Comparison of ENCODE assay signal across 12 cellular contexts in the genomic region with DNA sequence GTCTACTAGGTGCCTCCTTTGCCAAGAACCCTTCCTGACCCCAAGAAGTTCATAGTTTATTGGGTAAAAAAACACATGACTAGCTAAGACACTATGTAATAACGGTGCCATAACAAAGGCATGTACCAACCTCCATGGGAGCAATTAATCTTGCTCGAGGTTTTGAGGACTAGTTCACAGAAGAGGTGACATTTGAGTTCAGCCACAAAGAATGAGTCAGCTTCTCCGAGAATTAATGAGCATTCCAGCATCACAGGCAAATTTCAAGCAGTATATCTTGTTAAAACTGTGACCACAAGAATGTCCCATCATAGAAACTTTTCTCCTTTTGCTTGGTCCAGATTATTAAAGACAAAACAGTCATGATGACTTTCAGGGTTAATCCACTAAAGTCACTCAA.
DNase-seq lines count a peak whose midpoint lies in the region; ATAC-seq and TF ChIP-seq lines count a peak whose summit lies in the region.
"Had no signal": no experiment of that assay in that cellular context is flagged by ENCODE, and none has a peak within 500 bp of the region (broad histone marks: within the 10 kb centered on the region; RNA-seq: fewer than 3 reads in every experiment).

No MANE protein-coding gene starts in this region.

- peak overlapping the region; percentile 1; the same call in 1 of the 2 replicates for H2AFZ ChIP-seq in Loucy (ENCODE audit: low read length)

- ATAC-seq in CD4-positive, alpha-beta T cell (ENCODE audit: poor library complexity): no peak
- ATAC-seq in memory B cell (ENCODE audit: low read depth): no peak
- ATAC-seq in naive thymus-derived CD8-positive, alpha-beta T cell: no peak
- ATAC-seq in GM19395 (IDR thresholded peaks at IDR 0.05; ENCODE audit: unreplicated experiment): no peak
- ATAC-seq: upper lobe of right lung had no signal

- H3K9me2 ChIP-seq in Loucy (replicated peaks; ENCODE audit: low read depth, low read length): no peaks in the 10 kb centered on the region

- peak overlapping the region; percentile 43 for H3K4me2 ChIP-seq in Loucy (ENCODE audit: low read depth, low read length, poor library complexity, severe bottlenecking)

- no peak overlapping the region for H3K9ac ChIP-seq in Loucy (ENCODE audit: low read depth, low read length, poor library complexity, severe bottlenecking)

- CTCF ChIA-PET in CD4-positive, alpha-beta T cell (lab: Charles Lee): no interaction called here

- POLR2A ChIA-PET in CD4-positive, alpha-beta T cell (lab: Charles Lee): interaction anchor here (0.6 to 2.9 kb wide), 3 partner anchors 94 to 130 kb away, joined by 3 to 12 read pairs (median 4); partner anchors contain the start of gene RAP1B
- POLR2A ChIA-PET in naive thymus-derived CD8-positive, alpha-beta T cell (lab: Charles Lee): no interaction called here

- TF ChIP-seq CTCF in CD4-positive, alpha-beta T cell (IDR thresholded peaks at IDR 0.05): no peak
- TF ChIP-seq CTCF in Loucy (conservative IDR thresholded peaks at IDR 0.05; ENCODE audit: low read length): no peak

- no peaks in the 10 kb centered on the region for H3K36me3 ChIP-seq in Loucy (ENCODE audit: insufficient read depth, low read length)
- H3K36me3 ChIP-seq: upper lobe of right lung had no signal

- H3K4me1 Mint-ChIP-seq in CD4-positive, alpha-beta T cell (ENCODE audit: low read depth): peaks cover 31% of the 10 kb centered on the region
- peaks cover 21% of the 10 kb centered on the region for H3K4me1 Mint-ChIP-seq in activated naive CD8-positive, alpha-beta T cell (ENCODE audit: low read depth)
- H3K4me1 Mint-ChIP-seq in memory B cell: peaks cover 12% of the 10 kb centered on the region
- H3K4me1 Mint-ChIP-seq in naive thymus-derived CD8-positive, alpha-beta T cell: peaks cover 0 to 17% (median 7%) of the 10 kb centered on the region in 4 donors

- peak overlapping the region; percentile 15 for H3K4me3 ChIP-seq in Loucy (ENCODE audit: low read length, poor library complexity, severe bottlenecking)
- H3K4me3 ChIP-seq: psoas muscle, upper lobe of right lung had no signal

- H3K9me3 ChIP-seq in CD4-positive, alpha-beta T cell (ENCODE audit: control insufficient read depth, low read length): no peaks in the 10 kb centered on the region
- no peaks in the 10 kb centered on the region for H3K9me3 ChIP-seq in Loucy (ENCODE audit: insufficient read depth, low read depth, low read length)
- H3K9me3 ChIP-seq: psoas muscle, upper lobe of right lung had no signal

- no peaks in the 10 kb centered on the region for H3K9me3 Mint-ChIP-seq in CD4-positive, alpha-beta T cell
- H3K9me3 Mint-ChIP-seq in activated naive CD8-positive, alpha-beta T cell (ENCODE audit: low read depth): no peaks in the 10 kb centered on the region
- H3K9me3 Mint-ChIP-seq in memory B cell: no peaks in the 10 kb centered on the region
- peaks cover 0 to 6% (median 0%) of the 10 kb centered on the region in 9 donors for H3K9me3 Mint-ChIP-seq in naive thymus-derived CD8-positive, alpha-beta T cell

- no peaks in the 10 kb centered on the region for H3K27me3 ChIP-seq in CD4-positive, alpha-beta T cell (ENCODE audit: control insufficient read depth, insufficient read depth, low read length)
- no peaks in the 10 kb centered on the region for H3K27me3 ChIP-seq in Loucy (ENCODE audit: insufficient read depth, low read length, poor library complexity, severe bottlenecking)
- H3K27me3 ChIP-seq: upper lobe of right lung had no signal

- H3K4me3 Mint-ChIP-seq in CD4-positive, alpha-beta T cell: peak overlapping the region; percentile 31
- H3K4me3 Mint-ChIP-seq in activated naive CD8-positive, alpha-beta T cell: no peak overlapping the region
- peak overlapping the region; percentile 25 for H3K4me3 Mint-ChIP-seq in memory B cell
- H3K4me3 Mint-ChIP-seq in naive thymus-derived CD8-positive, alpha-beta T cell: peak overlapping the region in 2 of 10 donors; percentile 50 to 59

- H3K27ac Mint-ChIP-seq in CD4-positive, alpha-beta T cell: no peak overlapping the region
- peak overlapping the region; percentile 61 for H3K27ac Mint-ChIP-seq in activated naive CD8-positive, alpha-beta T cell
- H3K27ac Mint-ChIP-seq in memory B cell: peak overlapping the region; percentile 28
- H3K27ac Mint-ChIP-seq in naive thymus-derived CD8-positive, alpha-beta T cell: peak overlapping the region in 1 of 10 donors; percentile 15

- no peaks in the 10 kb centered on the region for H3K27me3 Mint-ChIP-seq in CD4-positive, alpha-beta T cell
- H3K27me3 Mint-ChIP-seq in activated naive CD8-positive, alpha-beta T cell: no peaks in the 10 kb centered on the region
- peaks cover 8% of the 10 kb centered on the region for H3K27me3 Mint-ChIP-seq in memory B cell
- no peaks in the 10 kb centered on the region for H3K27me3 Mint-ChIP-seq in naive thymus-derived CD8-positive, alpha-beta T cell

- H3F3A ChIP-seq in Loucy (ENCODE audit: low read depth): no peaks in the 10 kb centered on the region

- H3K79me2 ChIP-seq in Loucy (ENCODE audit: insufficient read depth, low read length): no peaks in the 10 kb centered on the region

- intact Hi-C loops in CD4-positive, alpha-beta T cell (cut with DNase I, micrococcal nuclease): no loop called here

- H3K36me3 Mint-ChIP-seq in CD4-positive, alpha-beta T cell (ENCODE audit: low read depth): no peaks in the 10 kb centered on the region
- no peaks in the 10 kb centered on the region for H3K36me3 Mint-ChIP-seq in activated naive CD8-positive, alpha-beta T cell
- H3K36me3 Mint-ChIP-seq in memory B cell: no peaks in the 10 kb centered on the region
- no peaks in the 10 kb centered on the region for H3K36me3 Mint-ChIP-seq in naive thymus-derived CD8-positive, alpha-beta T cell

- no peaks in the 10 kb centered on the region for H4K20me1 ChIP-seq in Loucy (ENCODE audit: insufficient read depth, low read length, poor library complexity, severe bottlenecking)

- peaks cover 43% of the 10 kb centered on the region for H3K4me1 ChIP-seq in Loucy (ENCODE audit: insufficient read depth, low read length, poor library complexity, severe bottlenecking)
- H3K4me1 ChIP-seq: upper lobe of right lung had no signal

- H3K27ac ChIP-seq in CD4-positive, alpha-beta T cell (ENCODE audit: low read depth, low read length): no peak overlapping the region
- H3K27ac ChIP-seq: psoas muscle, upper lobe of right lung had no signal

- no peak for DNase-seq in CD4-positive, alpha-beta T cell
- DNase-seq in memory B cell (ENCODE audit: low spot score in 2 of 2): no peak
- DNase-seq in hypothalamus (lab: John Stamatoyannopoulos, UW): no peak
- DNase-seq in naive thymus-derived CD8-positive, alpha-beta T cell: no peak
- DNase-seq in NCI-H524 (lab: John Stamatoyannopoulos, UW): no peak
- DNase-seq: activated CD4-positive, alpha-beta T cell treated with anti-CD3 and anti-CD28 coated beads for 4 hours; NCI-H1105 treated with DMSO at 0.1 percent for 48 hours; psoas muscle; upper lobe of right lung had no signal
